Comparison of ENCODE assay signal across 33 cellular contexts in the genomic region with DNA sequence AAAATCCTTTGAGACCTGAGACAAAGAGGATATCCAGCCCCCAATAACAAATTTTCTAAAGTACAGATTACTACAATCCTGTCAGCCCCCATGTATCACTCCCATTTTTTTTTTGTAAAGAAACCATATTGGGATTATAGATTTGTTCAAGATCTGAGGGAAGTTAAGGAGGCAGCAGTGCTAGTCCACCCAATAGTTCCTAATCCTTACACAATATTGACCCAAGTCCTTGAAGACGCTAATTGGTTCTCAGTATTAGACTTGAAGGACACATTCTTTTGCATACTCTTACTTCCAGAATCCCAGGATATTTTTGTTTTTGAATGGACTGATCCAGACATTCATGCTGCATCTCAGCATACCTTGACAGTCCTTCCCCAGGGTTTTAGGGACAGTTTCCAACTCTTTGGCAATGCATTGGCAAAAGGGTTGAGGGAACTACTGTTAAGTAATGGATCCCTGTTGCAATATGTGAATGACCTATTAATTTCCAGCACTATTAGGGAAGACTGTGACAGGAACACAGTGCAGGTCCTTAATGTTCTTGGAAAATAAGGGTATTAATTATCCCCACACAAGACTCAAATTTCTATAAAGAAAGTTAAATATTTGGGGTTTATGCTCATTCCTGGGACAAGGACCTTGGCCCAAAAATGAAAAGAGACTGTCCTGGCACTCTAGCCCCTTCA.
"Had no signal": no experiment of that assay in that cellular context is flagged by ENCODE, and none has a peak within 500 bp of the region (broad histone marks: within the 10 kb centered on the region; RNA-seq: fewer than 3 reads in every experiment).

No MANE protein-coding gene starts in this region.

- H3K4me1 ChIP-seq: adrenal gland, ascending aorta, body of pancreas, breast epithelium had no signal

- ATAC-seq: activated naive CD4-positive, alpha-beta T cell treated with anti-CD3 and anti-CD28 coated beads, Interleukin-2, amount 50 U/mL, for 72 hours; activated naive CD8-positive, alpha-beta T cell treated with anti-CD3 and anti-CD28 coated beads, Interleukin-2, amount 50 U/mL, for 24 hours; activated T-cell treated with anti-CD3 and anti-CD28 coated beads, Interleukin-2, amount 50 U/mL, for 4 hours; activated T-cell treated with anti-CD3 and anti-CD28 coated beads, Interleukin-2, amount 50 U/mL, for 72 hours; activated T-helper 17 cell treated with anti-CD3 and anti-CD28 coated beads, Interleukin-2, amount 50 U/mL, for 72 hours; body of pancreas had no signal

- H3K27ac ChIP-seq: adrenal gland, ascending aorta, body of pancreas, brain microvascular endothelial cell, breast epithelium, cardiac muscle cell had no signal

- H3K4me3 ChIP-seq: adrenal gland, ascending aorta, body of pancreas, breast epithelium, cardiac muscle cell had no signal

- H3K36me3 ChIP-seq: adrenal gland, ascending aorta, brain microvascular endothelial cell, breast epithelium, cardiac muscle cell had no signal

- DNase-seq: activated effector memory CD4-positive, alpha-beta T cell treated with anti-CD3 and anti-CD28 coated beads, Interleukin-2, amount 50 U/mL, for 16 hours; activated effector memory CD4-positive, alpha-beta T cell treated with Interleukin-2 at 50 U/mL for 16 hours; activated gamma-delta T cell; activated gamma-delta T cell treated with Interleukin-2 at 50 U/mL for 16 hours; activated naive CD4-positive, alpha-beta T cell; activated naive CD4-positive, alpha-beta T cell treated with anti-CD3 and anti-CD28 coated beads for 36 hours; activated naive CD4-positive, alpha-beta T cell treated with anti-CD3 and anti-CD28 coated beads, Interleukin-2, amount 10 ng/mL, durations not matched to agents 7 days and 5 days; activated naive CD4-positive, alpha-beta T cell treated with anti-CD3 and anti-CD28 coated beads, Interleukin-2, amount 50 U/mL, for 16 hours; activated naive CD4-positive, alpha-beta T cell treated with Interleukin-2 at 50 U/mL for 16 hours; activated naive CD8-positive, alpha-beta T cell treated with anti-CD3 and anti-CD28 coated beads for 36 hours; activated naive CD8-positive, alpha-beta T cell treated with anti-CD3 and anti-CD28 coated beads, Interleukin-2, amount 10 ng/mL, durations not matched to agents 7 days and 5 days; activated naive CD8-positive, alpha-beta T cell treated with anti-CD3 and anti-CD28 coated beads, Interleukin-2, amount 50 U/mL, for 24 hours; activated T-cell treated with anti-CD3 and anti-CD28 coated beads for 4 hours; activated T-cell treated with anti-CD3 and anti-CD28 coated beads, Interleukin-2, amount 50 U/mL, for 1 hour; activated T-cell treated with anti-CD3 and anti-CD28 coated beads, Interleukin-2, amount 50 U/mL, for 24 hours; activated T-cell treated with anti-CD3 and anti-CD28 coated beads, Interleukin-2, amount 50 U/mL, for 4 hours; activated T-cell treated with anti-CD3 and anti-CD28 coated beads, Interleukin-2, amount 50 U/mL, for 48 hours; activated T-cell treated with anti-CD3 and anti-CD28 coated beads, Interleukin-2, amount 50 U/mL, for 72 hours; adrenal gland; amniotic stem cell; amygdala; anterior cingulate cortex; aorta; body of pancreas; brain microvascular endothelial cell; caudate nucleus; central memory CD4-positive, alpha-beta T cell; cerebellar nuclear complex had no signal

- H3K9me3 ChIP-seq: adrenal gland, ascending aorta, body of pancreas, breast epithelium had no signal

- H3K27me3 ChIP-seq: adrenal gland, ascending aorta, body of pancreas, brain microvascular endothelial cell, breast epithelium, cardiac muscle cell had no signal
